In genomic region chr16:87391950-87392822, GRCh38 we compare ENCODE assay signal across 8 cellular contexts. TPM values are rescaled to one million over a fixed set of nuclear protein-coding genes. Genes with fewer than 3 reads are reported as not detected.
DNase-seq lines count a peak whose midpoint lies in the region; ATAC-seq and TF ChIP-seq lines count a peak whose summit lies in the region.

Gene MAP1LC3B (plus strand): TSS chr16:87392336. CDS start chr16:87392428, 92 bp downstream.

- peaks cover 24% of the 10 kb centered on the region for H3K36me3 Mint-ChIP-seq in activated T-cell treated with anti-CD3 and anti-CD28 coated beads, Interleukin-2, amount 50 U/mL, for 24 hours (ENCODE audit: low read depth)

- DNase-seq in DMS153 treated with DMSO at 0.1 percent for 48 hours (lab: John Stamatoyannopoulos, UW; ENCODE audit: unreplicated experiment) (peak; percentile 91), KG1 (lab: John Stamatoyannopoulos, UW) (peak; percentile 94), erythroblast (lab: John Stamatoyannopoulos, UW) (peak; percentile 98 to 100)
- peak; percentile 100 for DNase-seq in activated T-cell treated with anti-CD3 and anti-CD28 coated beads, Interleukin-2, amount 50 U/mL, for 24 hours
- peak; percentile 96 to 98 for DNase-seq in stimulated activated CD8-positive, alpha-beta memory T cell treated with anti-CD3 and anti-CD28 coated beads, Interleukin-7, amount 100 ng/mL, for 1 hour (ENCODE audit: low read depth in 2 of 2)

- H3K27ac Mint-ChIP-seq in activated T-cell treated with anti-CD3 and anti-CD28 coated beads, Interleukin-2, amount 50 U/mL, for 24 hours, result peak within 1 kb of the TSS; percentile 95

- no peaks in the 10 kb centered on the region for H3K9me3 ChIP-seq in muscle layer of colon (ENCODE audit: low read length)

- H3K27me3 ChIP-seq in muscle layer of colon (ENCODE audit: control insufficient read depth in 1 of 2, insufficient read depth in 2 of 2, low read length in 2 of 2), result no peaks in the 10 kb centered on the region

- peak within 1 kb of the TSS; percentile 67 to 73 for H3K4me3 ChIP-seq in muscle layer of colon (ENCODE audit: low read depth in 1 of 2, low read length in 2 of 2)

- TF ChIP-seq POLR2A in erythroblast (IDR thresholded peaks at IDR 0.05; ENCODE audit: low read length), result peak; percentile 96

- no peaks in the 10 kb centered on the region for H3K27me3 Mint-ChIP-seq in activated T-cell treated with anti-CD3 and anti-CD28 coated beads, Interleukin-2, amount 50 U/mL, for 24 hours

- no peaks in the 10 kb centered on the region for H3K9me3 Mint-ChIP-seq in activated T-cell treated with anti-CD3 and anti-CD28 coated beads, Interleukin-2, amount 50 U/mL, for 24 hours

- peak within 1 kb of the TSS; percentile 97 for H3K27ac ChIP-seq in muscle layer of colon (ENCODE audit: low read depth, low read length)

- H3K4me1 ChIP-seq in muscle layer of colon (ENCODE audit: insufficient read depth, low read length), result peaks cover 37% of the 10 kb centered on the region

- H3K9ac ChIP-seq in muscle layer of colon (ENCODE audit: low read length), result peak within 1 kb of the TSS; percentile 71

- H3K36me3 ChIP-seq in muscle layer of colon (ENCODE audit: insufficient read depth, low read length), result no peaks in the 10 kb centered on the region

- H3K4me3 Mint-ChIP-seq in activated T-cell treated with anti-CD3 and anti-CD28 coated beads, Interleukin-2, amount 50 U/mL, for 24 hours, result peak within 1 kb of the TSS; percentile 88

- H3K4me1 Mint-ChIP-seq in activated T-cell treated with anti-CD3 and anti-CD28 coated beads, Interleukin-2, amount 50 U/mL, for 24 hours (ENCODE audit: low read depth), result peaks cover 59% of the 10 kb centered on the region

- peak; percentile 58 for ATAC-seq in GM21717 (IDR thresholded peaks at IDR 0.05; ENCODE audit: unreplicated experiment)

TF ChIP-seq in PFSK-1, 5 proteins besides CTCF, POLR2A, EP300 and RAD21:
- peak; percentile 97 for TF ChIP-seq SIN3A (IDR thresholded peaks at IDR 0.05; ENCODE audit: borderline replicate concordance, insufficient read depth, low read length)
- TF ChIP-seq FOXP2 (optimal IDR thresholded peaks at IDR 0.05; ENCODE audit: borderline replicate concordance, extremely low read depth, extremely low read length, insufficient read depth), result no peak
- peak; percentile 79 for TF ChIP-seq POLR2AphosphoS5 (IDR thresholded peaks at IDR 0.05; ENCODE audit: low read depth, low read length)
- TF ChIP-seq, protein P1, sequence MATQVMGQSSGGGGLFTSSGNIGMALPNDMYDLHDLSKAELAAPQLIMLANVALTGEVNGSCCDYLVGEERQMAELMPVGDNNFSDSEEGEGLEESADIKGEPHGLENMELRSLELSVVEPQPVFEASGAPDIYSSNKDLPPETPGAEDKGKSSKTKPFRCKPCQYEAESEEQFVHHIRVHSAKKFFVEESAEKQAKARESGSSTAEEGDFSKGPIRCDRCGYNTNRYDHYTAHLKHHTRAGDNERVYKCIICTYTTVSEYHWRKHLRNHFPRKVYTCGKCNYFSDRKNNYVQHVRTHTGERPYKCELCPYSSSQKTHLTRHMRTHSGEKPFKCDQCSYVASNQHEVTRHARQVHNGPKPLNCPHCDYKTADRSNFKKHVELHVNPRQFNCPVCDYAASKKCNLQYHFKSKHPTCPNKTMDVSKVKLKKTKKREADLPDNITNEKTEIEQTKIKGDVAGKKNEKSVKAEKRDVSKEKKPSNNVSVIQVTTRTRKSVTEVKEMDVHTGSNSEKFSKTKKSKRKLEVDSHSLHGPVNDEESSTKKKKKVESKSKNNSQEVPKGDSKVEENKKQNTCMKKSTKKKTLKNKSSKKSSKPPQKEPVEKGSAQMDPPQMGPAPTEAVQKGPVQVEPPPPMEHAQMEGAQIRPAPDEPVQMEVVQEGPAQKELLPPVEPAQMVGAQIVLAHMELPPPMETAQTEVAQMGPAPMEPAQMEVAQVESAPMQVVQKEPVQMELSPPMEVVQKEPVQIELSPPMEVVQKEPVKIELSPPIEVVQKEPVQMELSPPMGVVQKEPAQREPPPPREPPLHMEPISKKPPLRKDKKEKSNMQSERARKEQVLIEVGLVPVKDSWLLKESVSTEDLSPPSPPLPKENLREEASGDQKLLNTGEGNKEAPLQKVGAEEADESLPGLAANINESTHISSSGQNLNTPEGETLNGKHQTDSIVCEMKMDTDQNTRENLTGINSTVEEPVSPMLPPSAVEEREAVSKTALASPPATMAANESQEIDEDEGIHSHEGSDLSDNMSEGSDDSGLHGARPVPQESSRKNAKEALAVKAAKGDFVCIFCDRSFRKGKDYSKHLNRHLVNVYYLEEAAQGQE (IDR thresholded peaks at IDR 0.05; ENCODE audit: insufficient read depth in 1 of 2, low read depth in 2 of 2, low read length in 2 of 2), result peak in 1 of 2 experiments; percentile 61; a peak in 2 of 4 replicates
- TF ChIP-seq TAF1 (IDR thresholded peaks at IDR 0.05; ENCODE audit: borderline replicate concordance, insufficient read depth, low read length), result peak; percentile 97

RNA-seq across cellular contexts. Expression of gene MAP1LC3B, which starts in this region (rescaled TPM):
- 77.6 TPM for polyA plus RNA-seq in PFSK-1 (2012; ENCODE audit: insufficient read length, low read depth)

Comparison
In these comparisons a context has a peak if more than half of its experiments do, and no peak if none do; other contexts are left out.
1. Peak in every context shown above with its lines: DNase-seq, ATAC-seq, H3K4me3 ChIP-seq and H3K27ac ChIP-seq.